In the genomic region with DNA sequence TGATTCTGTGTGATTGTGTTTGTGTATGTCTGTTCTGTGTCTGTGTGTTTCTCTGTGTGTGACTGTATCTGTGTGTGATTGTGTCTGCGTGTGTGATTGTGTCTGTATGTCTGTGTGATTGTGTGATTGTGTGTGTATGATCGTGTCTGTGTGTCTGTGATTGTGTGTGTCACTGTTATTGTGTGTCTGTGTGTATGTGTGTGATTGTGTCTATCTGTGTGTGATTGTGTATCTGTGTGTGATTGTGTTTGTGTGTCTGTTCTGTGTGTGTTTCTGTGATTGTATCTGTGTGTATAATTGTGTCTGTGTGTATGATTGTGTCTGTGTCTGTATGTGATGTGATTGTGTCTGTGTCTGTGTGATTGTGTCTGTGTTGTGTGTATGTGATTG, we compare ENCODE assay signal across 2 cellular contexts.
TF ChIP-seq lines count a peak whose summit lies in the region.

No MANE protein-coding gene starts in this region.

TF ChIP-seq in IMR-90, 13 proteins besides CTCF, POLR2A, EP300 and RAD21:
- TF ChIP-seq CHD1 (IDR thresholded peaks at IDR 0.05; ENCODE audit: low read depth, low read length) = no peak
- no peak for TF ChIP-seq SMC3 (IDR thresholded peaks at IDR 0.05; ENCODE audit: low read depth, low read length)
- TF ChIP-seq BHLHE40 (IDR thresholded peaks at IDR 0.05; ENCODE audit: low read depth, low read length) = no peak
- no peak for TF ChIP-seq NFE2L2 (IDR thresholded peaks at IDR 0.05; ENCODE audit: low read depth, low read length)
- TF ChIP-seq RCOR1 (IDR thresholded peaks at IDR 0.05; ENCODE audit: insufficient replicate concordance, low read length) = no peak

TF ChIP-seq in K562, 482 proteins besides CTCF, POLR2A, EP300 and RAD21:
- TF ChIP-seq HCFC1 (IDR thresholded peaks at IDR 0.05; ENCODE audit: low read depth, low read length) = no peak
TF ChIP-seq in K562: peak in this region for 0.
